ENCODE assay signal across 15 cellular contexts in the genomic region with DNA sequence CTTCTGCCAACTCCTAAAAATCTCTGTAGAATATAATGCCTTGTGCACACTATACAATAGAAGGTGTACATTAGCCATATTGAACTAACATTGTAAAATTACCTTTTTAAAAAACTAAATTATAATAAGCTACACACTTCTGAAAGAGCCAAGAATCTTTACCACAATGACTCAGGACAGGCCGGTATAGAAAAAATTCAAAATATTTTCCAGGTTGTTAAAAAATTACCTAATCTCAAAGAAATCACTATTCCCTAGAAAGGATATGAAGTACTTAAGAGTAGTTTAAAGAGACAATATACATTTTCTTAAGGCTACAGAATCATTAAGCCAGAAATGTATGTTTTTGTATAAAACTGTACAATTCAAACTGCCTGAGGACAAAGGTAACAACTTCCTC. TPM values are rescaled to one million over a fixed set of nuclear protein-coding genes. Genes with fewer than 3 reads are reported as not detected.
"Had no signal": no experiment of that assay in that cellular context is flagged by ENCODE, and none has a peak within 500 bp of the region (broad histone marks: within the 10 kb centered on the region; RNA-seq: fewer than 3 reads in every experiment).

No MANE protein-coding gene starts in this region.

- H3K4me3 ChIP-seq: heart left ventricle, pancreas, stomach had no signal

- H3K9me3 ChIP-seq: heart left ventricle, pancreas, stomach had no signal

- H3K27ac ChIP-seq: heart left ventricle, pancreas, stomach had no signal

- H3K4me1 Mint-ChIP-seq: activated CD8-positive, alpha-beta memory T cell treated with anti-CD3 and anti-CD28 coated beads, Interleukin-2, amount 10 ng/mL, durations not matched to agents 7 days and 5 days had no signal

- H3K9me3 Mint-ChIP-seq: activated T-cell treated with anti-CD3 and anti-CD28 coated beads, Interleukin-2, amount 50 U/mL, for 4 hours; neural crest cell had no signal

- FAIRE-seq: colon, kidney, pancreas had no signal

- H3K36me3 Mint-ChIP-seq: activated CD8-positive, alpha-beta memory T cell treated with anti-CD3 and anti-CD28 coated beads, Interleukin-2, amount 10 ng/mL, durations not matched to agents 7 days and 5 days; activated naive CD8-positive, alpha-beta T cell had no signal

- H3K4me3 Mint-ChIP-seq: activated CD8-positive, alpha-beta memory T cell treated with anti-CD3 and anti-CD28 coated beads, Interleukin-2, amount 10 ng/mL, durations not matched to agents 7 days and 5 days; activated naive CD8-positive, alpha-beta T cell; activated T-cell treated with anti-CD3 and anti-CD28 coated beads, Interleukin-2, amount 50 U/mL, for 4 hours; neural crest cell had no signal

- ATAC-seq: activated CD8-positive, alpha-beta memory T cell treated with anti-CD3 and anti-CD28 coated beads, Interleukin-2, amount 10 ng/mL, durations not matched to agents 7 days and 5 days; activated T-cell treated with anti-CD3 and anti-CD28 coated beads, Interleukin-2, amount 50 U/mL, for 4 hours; heart left ventricle; pancreas had no signal

- DNase-seq: activated CD4-positive, alpha-beta T cell treated with anti-CD3 and anti-CD28 coated beads, Interleukin-2, amount 50 U/mL, for 4 hours; activated CD8-positive, alpha-beta memory T cell treated with anti-CD3 and anti-CD28 coated beads, Interleukin-2, amount 10 ng/mL, durations not matched to agents 7 days and 5 days; activated gamma-delta T cell; activated T-cell treated with anti-CD3 and anti-CD28 coated beads, Interleukin-2, amount 50 U/mL, for 4 hours; amygdala; foreskin melanocyte; heart left ventricle; kidney; pancreas; stimulated activated CD4-positive, alpha-beta T cell treated with anti-CD3 and anti-CD28 coated beads, Interleukin-4, amount 100 ng/mL, for 4 hours; stomach had no signal

- H3K27me3 ChIP-seq: heart left ventricle, pancreas, stomach had no signal

- H3K27ac Mint-ChIP-seq: activated CD8-positive, alpha-beta memory T cell treated with anti-CD3 and anti-CD28 coated beads, Interleukin-2, amount 10 ng/mL, durations not matched to agents 7 days and 5 days; activated naive CD8-positive, alpha-beta T cell had no signal

RNA-seq across cellular contexts. Expression of a gene that starts 48.5 kb away (rescaled TPM):
- total RNA-seq: activated CD8-positive, alpha-beta memory T cell treated with anti-CD3 and anti-CD28 coated beads, Interleukin-2, amount 10 ng/mL, durations not matched to agents 7 days and 5 days; T-helper 2 cell treated with Interferon-gamma antibody and Interleukin-4, amounts not matched to agents 100 ng/mL and 5 ng/mL, for 36 hours had no signal
